Comparison of ENCODE assay signal across 1 cellular context in the genomic region with DNA sequence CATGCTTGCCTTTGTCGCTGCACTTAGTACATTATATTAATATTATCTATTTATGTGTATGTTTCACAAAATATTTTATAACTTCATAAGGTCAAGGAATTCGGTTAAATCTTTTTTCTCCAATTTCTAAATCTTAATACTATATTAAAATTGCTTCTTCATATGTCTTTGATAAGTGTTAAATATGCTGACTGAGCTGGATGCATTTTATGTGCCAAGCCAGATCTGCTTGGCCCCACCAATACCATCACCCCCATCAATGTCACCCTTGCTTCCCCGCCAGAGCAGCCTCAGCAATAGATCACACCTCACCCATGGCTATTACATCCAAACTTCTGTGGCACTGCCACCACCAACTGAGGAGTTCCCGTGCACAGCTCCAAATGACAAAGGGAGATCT.
TF ChIP-seq lines count a peak whose summit lies in the region.

No MANE protein-coding gene starts in this region.

TF ChIP-seq in IMR-90, 13 proteins besides CTCF, POLR2A, EP300 and RAD21 (continued from another document):
- TF ChIP-seq, protein P1, sequence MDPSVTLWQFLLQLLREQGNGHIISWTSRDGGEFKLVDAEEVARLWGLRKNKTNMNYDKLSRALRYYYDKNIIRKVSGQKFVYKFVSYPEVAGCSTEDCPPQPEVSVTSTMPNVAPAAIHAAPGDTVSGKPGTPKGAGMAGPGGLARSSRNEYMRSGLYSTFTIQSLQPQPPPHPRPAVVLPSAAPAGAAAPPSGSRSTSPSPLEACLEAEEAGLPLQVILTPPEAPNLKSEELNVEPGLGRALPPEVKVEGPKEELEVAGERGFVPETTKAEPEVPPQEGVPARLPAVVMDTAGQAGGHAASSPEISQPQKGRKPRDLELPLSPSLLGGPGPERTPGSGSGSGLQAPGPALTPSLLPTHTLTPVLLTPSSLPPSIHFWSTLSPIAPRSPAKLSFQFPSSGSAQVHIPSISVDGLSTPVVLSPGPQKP (IDR thresholded peaks at IDR 0.05; ENCODE audit: borderline replicate concordance, low read depth, low read length), result no peak
